ENCODE assay signal across 1 cellular context in the genomic region with DNA sequence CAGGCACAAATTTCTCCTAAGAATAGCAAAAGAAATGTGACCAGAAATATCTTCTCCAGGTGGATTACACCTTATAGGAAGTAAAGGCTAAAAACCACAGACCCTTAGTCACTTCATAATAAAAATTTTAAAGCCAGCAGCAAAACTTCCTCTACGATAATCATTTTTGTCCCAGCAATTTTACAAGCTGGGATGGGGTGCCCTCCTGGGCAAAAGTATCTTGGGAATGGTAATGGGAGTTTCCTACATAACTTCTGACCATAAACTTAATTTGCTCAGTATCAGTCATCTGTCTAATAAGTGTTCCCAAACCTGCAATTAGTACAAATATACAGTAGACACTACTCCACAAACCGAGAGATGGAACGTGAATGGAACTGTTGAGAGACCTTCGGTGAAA.
TF ChIP-seq lines count a peak whose summit lies in the region.

No MANE protein-coding gene starts in this region.

TF ChIP-seq in HepG2, 621 proteins besides CTCF, POLR2A, EP300 and RAD21:
- TF ChIP-seq MEIS1 (CRISPR knock-in tag; IDR thresholded peaks at IDR 0.05; ENCODE audit: borderline replicate concordance) = no peak
- TF ChIP-seq, protein P1, sequence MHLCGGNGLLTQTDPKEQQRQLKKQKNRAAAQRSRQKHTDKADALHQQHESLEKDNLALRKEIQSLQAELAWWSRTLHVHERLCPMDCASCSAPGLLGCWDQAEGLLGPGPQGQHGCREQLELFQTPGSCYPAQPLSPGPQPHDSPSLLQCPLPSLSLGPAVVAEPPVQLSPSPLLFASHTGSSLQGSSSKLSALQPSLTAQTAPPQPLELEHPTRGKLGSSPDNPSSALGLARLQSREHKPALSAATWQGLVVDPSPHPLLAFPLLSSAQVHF (CRISPR knock-in tag; IDR thresholded peaks at IDR 0.05) = no peak
- no peak for TF ChIP-seq POGZ (CRISPR knock-in tag; IDR thresholded peaks at IDR 0.05)
- no peak for TF ChIP-seq SKI (IDR thresholded peaks at IDR 0.05; ENCODE audit: partially characterized antibody)
- TF ChIP-seq ZNF788 (CRISPR knock-in tag; IDR thresholded peaks at IDR 0.05; ENCODE audit: borderline replicate concordance) = no peak
- TF ChIP-seq MLX (CRISPR knock-in tag; IDR thresholded peaks at IDR 0.05) = no peak
